Comparison of ENCODE assay signal across 15 cellular contexts in genomic region chr2:133169527-133169926, GRCh38.
DNase-seq lines count a peak whose midpoint lies in the region; ATAC-seq and TF ChIP-seq lines count a peak whose summit lies in the region.
"Had no signal": no experiment of that assay in that cellular context is flagged by ENCODE, and none has a peak within 500 bp of the region (broad histone marks: within the 10 kb centered on the region; RNA-seq: fewer than 3 reads in every experiment).

No MANE protein-coding gene starts in this region.

- H3K79me2 ChIP-seq in neural progenitor cell (ENCODE audit: low read depth): no peaks in the 10 kb centered on the region

- peak; percentile 16 for DNase-seq in NCI-H2227 (lab: John Stamatoyannopoulos, UW; ENCODE audit: unreplicated experiment)
- DNase-seq in neural progenitor cell (ENCODE audit: low spot score): no peak
- DNase-seq in NCI-H1105 treated with DMSO at 0.1 percent for 48 hours (lab: John Stamatoyannopoulos, UW): no peak
- DNase-seq: AML-193; Caco-2; CD4-positive, alpha-beta T cell; GOT3; H7; HFFc6 had no signal

- no peak overlapping the region for H3K9ac ChIP-seq in neural progenitor cell

- no peak overlapping the region for H3K27ac ChIP-seq in neural progenitor cell
- H3K27ac ChIP-seq: C4-2B had no signal

- no peaks in the 10 kb centered on the region for H3K36me3 ChIP-seq in neural progenitor cell

- peaks cover under 1% of the 10 kb centered on the region for H3K27me3 Mint-ChIP-seq in neural progenitor cell (ENCODE audit: insufficient read depth, low read depth)
- H3K27me3 Mint-ChIP-seq: CD4-positive, alpha-beta T cell; IgD-negative memory B cell had no signal

- no peak overlapping the region for H2AFZ ChIP-seq in neural progenitor cell (replicated peaks)

- H3K9me3 Mint-ChIP-seq in neural progenitor cell: peaks cover 2% of the 10 kb centered on the region
- H3K9me3 Mint-ChIP-seq: CD4-positive, alpha-beta T cell; HFFc6 had no signal

- TF ChIP-seq CTCF in neural progenitor cell (IDR thresholded peaks at IDR 0.05): no peak

- no peaks in the 10 kb centered on the region for H3K36me3 Mint-ChIP-seq in neural progenitor cell
- H3K36me3 Mint-ChIP-seq: IgD-negative memory B cell had no signal

- no peaks in the 10 kb centered on the region for H4K20me1 ChIP-seq in neural progenitor cell (ENCODE audit: low read depth)

- H3K27ac Mint-ChIP-seq in neural progenitor cell: peak overlapping the region; percentile 20
- H3K27ac Mint-ChIP-seq: CD4-positive, alpha-beta T cell; HFFc6; IgD-negative memory B cell had no signal

- no peak overlapping the region for H3K4me3 ChIP-seq in neural progenitor cell

- no peak; the same call in 2 of the 3 replicates for ATAC-seq in SK-N-SH treated with all-trans-retinoic acid at 6 μM for 48 hours
- no peak for ATAC-seq in GM18511 (IDR thresholded peaks at IDR 0.05; ENCODE audit: unreplicated experiment)
- ATAC-seq in GM18520 (IDR thresholded peaks at IDR 0.05; ENCODE audit: unreplicated experiment): no peak
- ATAC-seq: HCT116 had no signal

- no peaks in the 10 kb centered on the region for H3K4me1 ChIP-seq in neural progenitor cell

- H3K9me3 ChIP-seq in neural progenitor cell (ENCODE audit: low read depth): no peaks in the 10 kb centered on the region
- H3K9me3 ChIP-seq: Caco-2 had no signal

- no peak overlapping the region for H3K4me2 ChIP-seq in neural progenitor cell

- H3K27me3 ChIP-seq in neural progenitor cell: no peaks in the 10 kb centered on the region

- peaks cover 16% of the 10 kb centered on the region for H3K4me1 Mint-ChIP-seq in neural progenitor cell
- H3K4me1 Mint-ChIP-seq: IgD-negative memory B cell had no signal

- no peak overlapping the region for H3K4me3 Mint-ChIP-seq in neural progenitor cell
- H3K4me3 Mint-ChIP-seq: CD4-positive, alpha-beta T cell; HFFc6; IgD-negative memory B cell had no signal

- H3F3A ChIP-seq in neural progenitor cell (ENCODE audit: low read depth): no peaks in the 10 kb centered on the region

TF ChIP-seq in SK-N-SH treated with all-trans-retinoic acid at 6 μM for 48 hours, 23 proteins besides CTCF, POLR2A, EP300 and RAD21:
- TF ChIP-seq PATZ1 (CRISPR knock-in tag; IDR thresholded peaks at IDR 0.05; ENCODE audit: borderline replicate concordance): no peak
- no peak for TF ChIP-seq ZC3H10 (CRISPR knock-in tag; IDR thresholded peaks at IDR 0.05)
- TF ChIP-seq TCF4 (CRISPR knock-in tag; IDR thresholded peaks at IDR 0.05; ENCODE audit: borderline replicate concordance): peak; percentile 55; the same call in 1 of the 2 replicates
- no peak for TF ChIP-seq ZNF8 (CRISPR knock-in tag; IDR thresholded peaks at IDR 0.05)
- no peak for TF ChIP-seq OSR1 (CRISPR knock-in tag; IDR thresholded peaks at IDR 0.05)
- peak; percentile 44; the same call in 1 of the 2 replicates for TF ChIP-seq TSHZ2 (CRISPR knock-in tag; IDR thresholded peaks at IDR 0.05)
- no peak for TF ChIP-seq CSDC2 (CRISPR knock-in tag; IDR thresholded peaks at IDR 0.05)
TF ChIP-seq in SK-N-SH treated with all-trans-retinoic acid at 6 μM for 48 hours: peak in this region for 2.
